ENCODE assay signal across 8 cellular contexts in the genomic region with DNA sequence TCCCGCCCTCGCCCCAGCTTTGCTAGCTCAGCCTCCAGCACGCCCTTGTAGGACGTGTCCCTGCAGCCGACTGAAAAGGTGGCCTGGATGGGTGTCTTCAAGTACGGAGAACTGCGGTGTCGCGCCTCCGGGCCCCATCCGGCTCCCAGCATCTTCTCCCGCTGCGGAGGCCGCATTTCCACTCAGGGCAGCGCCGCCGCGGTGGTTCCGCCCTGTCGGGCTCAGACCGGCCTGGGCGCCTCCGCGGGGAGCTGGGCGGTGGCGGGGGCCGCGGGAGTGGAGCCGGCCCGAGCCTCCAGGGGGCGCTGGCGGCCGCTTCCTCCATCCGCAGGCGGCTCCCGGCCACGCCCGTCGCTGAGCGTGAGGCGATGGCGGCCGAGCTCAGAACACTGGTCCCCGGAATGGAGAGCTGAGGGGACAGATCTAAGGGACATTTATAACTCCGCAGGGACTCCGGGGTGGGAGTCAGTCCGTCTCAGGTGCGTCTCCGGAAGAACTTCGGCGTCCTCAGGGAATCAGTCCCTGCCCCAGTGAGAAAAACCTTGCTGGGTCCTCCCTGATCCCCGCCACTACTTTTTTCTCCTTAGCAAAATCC. TPM values are rescaled to one million over a fixed set of nuclear protein-coding genes. Genes with fewer than 3 reads are reported as not detected.
DNase-seq lines count a peak whose midpoint lies in the region; ATAC-seq and TF ChIP-seq lines count a peak whose summit lies in the region.

No MANE protein-coding gene starts in this region.

- H3K9me3 Mint-ChIP-seq in endothelial cell (ENCODE audit: unreplicated experiment): peaks cover 6% of the 10 kb centered on the region

- peaks cover 9% of the 10 kb centered on the region for H3K4me1 Mint-ChIP-seq in endothelial cell (ENCODE audit: unreplicated experiment)

- H3K4me1 ChIP-seq in mononuclear cell (ENCODE audit: insufficient read depth, low read length): peaks cover 9% of the 10 kb centered on the region

- H3K9me3 ChIP-seq in mononuclear cell (ENCODE audit: low read depth, low read length): no peaks in the 10 kb centered on the region

- TF ChIP-seq CTCF in GM13977 (IDR thresholded peaks at IDR 0.05; ENCODE audit: extremely low read depth, insufficient read depth, missing control alignments) (peak; percentile 72), endothelial cell (IDR thresholded peaks at IDR 0.05; ENCODE audit: unreplicated experiment) (peak; percentile 83)

- peak; percentile 81 for ATAC-seq in HG02981 (IDR thresholded peaks at IDR 0.05; ENCODE audit: unreplicated experiment)

- peaks cover 8% of the 10 kb centered on the region for H3K27me3 Mint-ChIP-seq in endothelial cell (ENCODE audit: unreplicated experiment)

- H3K27ac Mint-ChIP-seq in endothelial cell (ENCODE audit: unreplicated experiment): no peak overlapping the region

- peaks cover 4% of the 10 kb centered on the region for H3K27me3 ChIP-seq in mononuclear cell (ENCODE audit: insufficient read depth, low read length)

- no peak overlapping the region for H3K4me3 Mint-ChIP-seq in endothelial cell (ENCODE audit: unreplicated experiment)

- in situ Hi-C loops in GM13977 (cut with MboI; ENCODE audit: low pct_unique_long_range_greater_than_20kb, low sequenced_read_pairs, unreplicated experiment): no loop called here

- peaks cover 6% of the 10 kb centered on the region for H3K36me3 Mint-ChIP-seq in endothelial cell (ENCODE audit: low read depth, unreplicated experiment)

- peak overlapping the region; percentile 43 for H3K4me3 ChIP-seq in mononuclear cell (ENCODE audit: low read length)

- peak; percentile 29 for DNase-seq in A172 (ENCODE audit: low spot score)
- peak; percentile 92 for DNase-seq in GM13977 (ENCODE audit: low spot score)
- peak; percentile 23 for DNase-seq in NCI-H226
- DNase-seq in activated CD8-positive, alpha-beta memory T cell treated with anti-CD3 and anti-CD28 coated beads for 24 hours: peak; percentile 97
- peak; percentile 84 for DNase-seq in endothelial cell (ENCODE audit: low spot score)
- DNase-seq in stimulated activated CD8-positive, alpha-beta memory T cell treated with anti-CD3 and anti-CD28 coated beads, Interleukin-4, amount 100 ng/mL, for 24 hours (ENCODE audit: low read depth): peak; percentile 77

RNA-seq across cellular contexts. Expression of a gene that starts 13.6 kb away (rescaled TPM):
- total RNA-seq in A172 (2014; rRNA removed; shearing (Covaris generic)): not detected in 2 replicates
- total RNA-seq in endothelial cell (ENCODE audit: unreplicated experiment): not detected
- not detected for total RNA-seq in mononuclear cell

RNA-seq across cellular contexts. Expression of a gene that starts 25.2 kb away (rescaled TPM):
- 25.3 and 25.9 TPM in 2 replicates for total RNA-seq in A172 (2014; rRNA removed; shearing (Covaris generic))
- total RNA-seq in endothelial cell (ENCODE audit: unreplicated experiment): 32.0 TPM
- total RNA-seq in mononuclear cell: 25.9 TPM

RNA-seq across cellular contexts. Expression of a gene that starts 39.6 kb away (rescaled TPM):
- 12.8 and 13.9 TPM in 2 replicates for total RNA-seq in A172 (2014; rRNA removed; shearing (Covaris generic))
- 22.2 TPM for total RNA-seq in endothelial cell (ENCODE audit: unreplicated experiment)
- total RNA-seq in mononuclear cell: 7.0 TPM

RNA-seq across cellular contexts. Expression of a gene that starts 39.7 kb away (rescaled TPM):
- 22.7 and 28.7 TPM in 2 replicates for total RNA-seq in A172 (2014; rRNA removed; shearing (Covaris generic))
- total RNA-seq in endothelial cell (ENCODE audit: unreplicated experiment): 17.0 TPM
- 8.7 TPM for total RNA-seq in mononuclear cell

Comparison
In these comparisons a context has a peak if more than half of its experiments do, and no peak if none do; other contexts are left out.
1. Peak in every context shown above with its lines: DNase-seq, ATAC-seq and H3K4me3 ChIP-seq.
2. DNase-seq: peak in every context shown above with its lines; median percentile 97 in activated CD8-positive, alpha-beta memory T cell treated with anti-CD3 and anti-CD28 coated beads for 24 hours; 92 in GM13977; 84 in endothelial cell; 77 in stimulated activated CD8-positive, alpha-beta memory T cell treated with anti-CD3 and anti-CD28 coated beads, Interleukin-4, amount 100 ng/mL, for 24 hours; 29 in A172; 23 in NCI-H226.